8 cellular contexts compared by ENCODE assay signal in the genomic region with DNA sequence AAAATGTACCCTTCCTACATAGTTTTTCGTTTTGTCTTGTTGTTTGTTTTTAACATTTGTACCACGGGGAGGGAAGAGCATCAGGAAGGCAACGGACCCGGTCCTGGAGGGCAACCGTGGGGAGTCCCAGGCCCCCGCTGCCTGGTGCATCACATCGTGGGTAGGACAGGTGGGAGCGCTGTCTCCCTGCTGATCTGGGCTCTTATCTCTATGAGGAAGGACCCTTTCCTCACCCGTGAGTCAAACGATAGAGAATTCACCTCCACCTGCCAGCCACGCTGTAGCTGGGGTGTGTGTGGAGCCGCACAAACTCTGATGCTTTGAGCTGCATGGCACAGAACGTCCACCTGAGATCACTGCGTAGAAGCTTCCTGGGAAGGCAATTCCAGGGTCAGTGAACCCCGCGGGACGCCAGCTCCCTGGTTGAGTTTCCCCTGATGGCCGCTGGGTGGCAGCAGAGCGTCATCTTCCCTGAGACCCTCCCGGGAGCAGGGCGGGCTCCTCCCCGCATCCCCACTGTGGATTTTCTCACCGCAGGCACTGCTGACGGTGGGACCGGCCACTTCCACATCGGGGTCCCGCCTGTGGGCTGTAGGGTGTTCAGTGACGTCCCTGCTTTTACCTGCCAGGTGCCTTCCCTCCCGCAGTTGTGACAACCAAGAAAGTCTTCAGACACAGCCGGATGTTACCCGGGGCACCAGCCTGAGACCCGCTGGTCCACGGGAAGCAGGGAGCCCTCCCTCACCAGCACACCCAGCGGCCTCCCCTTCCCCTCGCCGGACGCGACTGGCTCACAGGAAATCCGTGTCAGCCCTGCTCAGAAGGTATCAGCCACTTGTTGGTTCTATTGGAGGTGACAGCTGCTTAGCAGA.
DNase-seq lines count a peak whose midpoint lies in the region; ATAC-seq and TF ChIP-seq lines count a peak whose summit lies in the region.

No MANE protein-coding gene starts in this region.

- no peaks in the 10 kb centered on the region for H4K20me1 ChIP-seq in MM.1S (ENCODE audit: insufficient read depth, low read length)

- ATAC-seq in GM21381 (IDR thresholded peaks at IDR 0.05; ENCODE audit: unreplicated experiment): no peak

- no peaks in the 10 kb centered on the region for H3F3A ChIP-seq in MM.1S (ENCODE audit: insufficient read depth, low read length)

- peak; percentile 86 for TF ChIP-seq CTCF in MM.1S (IDR thresholded peaks at IDR 0.05; ENCODE audit: low read length)

- no peaks in the 10 kb centered on the region for H3K36me3 ChIP-seq in MM.1S (replicated peaks; ENCODE audit: insufficient read depth, low read length)
- H3K36me3 ChIP-seq in iPS-20b (ENCODE audit: insufficient read depth, low read depth, low read length): no peaks in the 10 kb centered on the region

- H3K4me2 ChIP-seq in MM.1S (ENCODE audit: low read depth, low read length): peak overlapping the region; percentile 93

- H3K9ac ChIP-seq in MM.1S (ENCODE audit: low read length) (peak overlapping the region; percentile 18; the same call in 1 of the 2 replicates), iPS-20b (ENCODE audit: low read depth, low read length) (no peak overlapping the region)

- peak; percentile 35 for DNase-seq in NK-92 treated with Interleukin-12 subunit alpha and Interleukin-12 subunit beta, amount 100 ng/mL, for 24 hours (lab: John Stamatoyannopoulos, UW)
- DNase-seq in NK-92 (lab: John Stamatoyannopoulos, UW; ENCODE audit: unreplicated experiment): no peak
- peak; percentile 59 for DNase-seq in MM.1S
- DNase-seq in T-helper 22 cell (ENCODE audit: low read depth): peak; percentile 33
- peak; percentile 75 for DNase-seq in astrocyte of the hippocampus (ENCODE audit: low read depth, low spot score)
- DNase-seq in stimulated activated CD4-positive, alpha-beta T cell treated with anti-CD3 and anti-CD28 coated beads, Interleukin-12 subunit alpha, Interleukin-12 subunit beta, amount 100 ng/mL, for 24 hours (ENCODE audit: low read depth in 2 of 2): peak; percentile 36 to 62

- peak overlapping the region; percentile 66 for H3K4me3 ChIP-seq in MM.1S (ENCODE audit: low read length)
- peak overlapping the region; percentile 24; the same call in 1 of the 2 replicates for H3K4me3 ChIP-seq in iPS-20b (ENCODE audit: low read length)

- peak overlapping the region; percentile 85 for H2AFZ ChIP-seq in MM.1S (ENCODE audit: low read length)

- no peaks in the 10 kb centered on the region for H3K79me2 ChIP-seq in MM.1S (ENCODE audit: low read length)

- H3K4me1 ChIP-seq in MM.1S (ENCODE audit: low read length): peaks cover 17% of the 10 kb centered on the region
- H3K4me1 ChIP-seq in iPS-20b (ENCODE audit: insufficient read depth, low read length): no peaks in the 10 kb centered on the region

- H3K27me3 ChIP-seq in MM.1S (replicated peaks; ENCODE audit: insufficient read depth, low read length) (peaks cover 22% of the 10 kb centered on the region), iPS-20b (ENCODE audit: insufficient read depth, low read length) (no peaks in the 10 kb centered on the region)

- no peaks in the 10 kb centered on the region for H3K9me2 ChIP-seq in MM.1S (replicated peaks; ENCODE audit: insufficient read depth, low read length)

- H3K27ac ChIP-seq in MM.1S (ENCODE audit: low read length): no peak overlapping the region
- no peak overlapping the region for H3K27ac ChIP-seq in iPS-20b (ENCODE audit: low read length)

- H3K9me3 ChIP-seq in MM.1S (replicated peaks; ENCODE audit: insufficient read depth, low read length): no peaks in the 10 kb centered on the region
- peaks cover 27% of the 10 kb centered on the region for H3K9me3 ChIP-seq in iPS-20b (ENCODE audit: insufficient read depth, low read depth, low read length)
